ENCODE assay signal across 9 cellular contexts in genomic region chr22:35649026-35649553, GRCh38. TPM values are rescaled to one million over a fixed set of nuclear protein-coding genes. Genes with fewer than 3 reads are reported as not detected.
A peak's percentile ranks its signal among the peaks of the same experiment; 100 is the strongest.
DNase-seq lines count a peak whose midpoint lies in the region; ATAC-seq and TF ChIP-seq lines count a peak whose summit lies in the region.
"Had no signal": no experiment of that assay in that cellular context is flagged by ENCODE, and none has a peak within 500 bp of the region (broad histone marks: within the 10 kb centered on the region; RNA-seq: fewer than 3 reads in every experiment).

No MANE protein-coding gene starts in this region.

- intact Hi-C loops in CD4-positive, alpha-beta T cell (cut with DNase I, micrococcal nuclease) = loop anchor here in 1 of 2 experiments (5.0 kb wide), 1 partner anchor 48 kb away; no protein-coding TSS in a partner anchor
- intact Hi-C loops in OCI-LY7 (cut with micrococcal nuclease; ENCODE audit: unreplicated experiment) = loop anchor here (1.0 to 5.0 kb wide), 2 partner anchors 78 to 272 kb away; no protein-coding TSS in a partner anchor

- no TSS peak for BruUV-seq in OCI-LY7 (replicated peaks; lab: Mats Ljungman, UMichigan)

- H3K27me3 ChIP-seq in CD4-positive, alpha-beta T cell (ENCODE audit: control insufficient read depth, insufficient read depth, low read length) = no peaks in the 10 kb centered on the region
- no peaks in the 10 kb centered on the region for H3K27me3 ChIP-seq in neural progenitor cell

- H3K9ac ChIP-seq in neural progenitor cell = no peak overlapping the region

- H3K4me1 ChIP-seq in OCI-LY7 (ENCODE audit: insufficient read depth, low read length, poor library complexity, severe bottlenecking) (peaks cover 43% of the 10 kb centered on the region), neural progenitor cell (peaks cover 10% of the 10 kb centered on the region)

- H3K27me3 Mint-ChIP-seq in CD4-positive, alpha-beta T cell = no peaks in the 10 kb centered on the region
- no peaks in the 10 kb centered on the region for H3K27me3 Mint-ChIP-seq in effector memory CD8-positive, alpha-beta T cell
- H3K27me3 Mint-ChIP-seq in neural progenitor cell (ENCODE audit: insufficient read depth, low read depth) = peaks cover 3% of the 10 kb centered on the region

- ATAC-seq in CD4-positive, alpha-beta T cell (ENCODE audit: poor library complexity) = no peak
- no peak for ATAC-seq in effector memory CD8-positive, alpha-beta T cell (replicated peaks)
- ATAC-seq in HG03354 (IDR thresholded peaks at IDR 0.05; ENCODE audit: poor library complexity, severe bottlenecking, unreplicated experiment) = no peak
- no peak for ATAC-seq in HG03469 (IDR thresholded peaks at IDR 0.05; ENCODE audit: unreplicated experiment)

- H3K79me2 ChIP-seq in OCI-LY7 (ENCODE audit: insufficient read depth, low read depth, low read length) = peaks cover 35% of the 10 kb centered on the region
- no peaks in the 10 kb centered on the region for H3K79me2 ChIP-seq in neural progenitor cell (ENCODE audit: low read depth)

- H2AFZ ChIP-seq in OCI-LY7 (ENCODE audit: low read length) (peak overlapping the region; percentile 12; the same call in 1 of the 2 replicates), neural progenitor cell (replicated peaks) (peak overlapping the region; percentile 78)

- H3K36me3 ChIP-seq in OCI-LY7 (ENCODE audit: insufficient read depth, low read length) = peaks cover 14% of the 10 kb centered on the region
- H3K36me3 ChIP-seq in neural progenitor cell = no peaks in the 10 kb centered on the region

- H3K36me3 Mint-ChIP-seq in CD4-positive, alpha-beta T cell (ENCODE audit: low read depth) = peaks cover 49% of the 10 kb centered on the region
- H3K36me3 Mint-ChIP-seq in effector memory CD8-positive, alpha-beta T cell (ENCODE audit: insufficient read depth) = peaks cover 25% of the 10 kb centered on the region
- no peaks in the 10 kb centered on the region for H3K36me3 Mint-ChIP-seq in neural progenitor cell

- H3K27ac ChIP-seq in CD4-positive, alpha-beta T cell (ENCODE audit: low read depth, low read length) = peak overlapping the region; percentile 98
- H3K27ac ChIP-seq in OCI-LY7 (ENCODE audit: low read depth, low read length, poor library complexity, severe bottlenecking) (peak overlapping the region; percentile 90), neural progenitor cell (no peak overlapping the region)

- peak overlapping the region; percentile 100 for H3K4me3 Mint-ChIP-seq in CD4-positive, alpha-beta T cell
- H3K4me3 Mint-ChIP-seq in effector memory CD8-positive, alpha-beta T cell = peak overlapping the region; percentile 95 to 98
- no peak overlapping the region for H3K4me3 Mint-ChIP-seq in neural progenitor cell

- TF ChIP-seq CTCF in CD4-positive, alpha-beta T cell (IDR thresholded peaks at IDR 0.05) = no peak
- no peak for TF ChIP-seq CTCF in OCI-LY7 (conservative IDR thresholded peaks at IDR 0.05; ENCODE audit: low read length)
- TF ChIP-seq CTCF in neural progenitor cell (IDR thresholded peaks at IDR 0.05) = no peak

- H3K4me3 ChIP-seq in OCI-LY7 (ENCODE audit: low read depth, low read length, poor library complexity, severe bottlenecking) (peak overlapping the region; percentile 76), neural progenitor cell (no peak overlapping the region)

- DNase-seq in CD4-positive, alpha-beta T cell = no peak
- DNase-seq in OCI-LY7 (ENCODE audit: low spot score) (peak; percentile 54), neural progenitor cell (ENCODE audit: low spot score) (no peak), NCI-H1930 (lab: John Stamatoyannopoulos, UW) (no peak), Kasumi-1 (lab: John Stamatoyannopoulos, UW) (no peak)
- no peak for DNase-seq in effector memory CD8-positive, alpha-beta T cell
- DNase-seq: occipital lobe had no signal

- peaks cover 55% of the 10 kb centered on the region for H3K4me1 Mint-ChIP-seq in CD4-positive, alpha-beta T cell (ENCODE audit: low read depth)
- peaks cover 35 to 44% of the 10 kb centered on the region in 2 donors for H3K4me1 Mint-ChIP-seq in effector memory CD8-positive, alpha-beta T cell (ENCODE audit: low read depth in 2 of 2)
- H3K4me1 Mint-ChIP-seq in neural progenitor cell = peaks cover 11% of the 10 kb centered on the region

- H4K20me1 ChIP-seq in OCI-LY7 (ENCODE audit: insufficient read depth, low read length) = no peaks in the 10 kb centered on the region
- H4K20me1 ChIP-seq in neural progenitor cell (ENCODE audit: low read depth) = no peaks in the 10 kb centered on the region

- POLR2A ChIA-PET in CD4-positive, alpha-beta T cell (lab: Charles Lee) = interaction anchor here (1.2 to 2.9 kb wide), 12 partner anchors 9 to 880 kb away, joined by 3 to 72 read pairs (median 6); partner anchors contain the start of genes APOL3, EIF3D and TOM1
- POLR2A ChIA-PET in OCI-LY7 (lab: Charles Lee) = interaction anchor here (0.7 to 1.7 kb wide), 10 partner anchors 11 to 437 kb away, joined by 3 to 8 read pairs (median 4); no protein-coding TSS in a partner anchor

- no peaks in the 10 kb centered on the region for H3K9me3 Mint-ChIP-seq in CD4-positive, alpha-beta T cell
- no peaks in the 10 kb centered on the region for H3K9me3 Mint-ChIP-seq in effector memory CD8-positive, alpha-beta T cell
- H3K9me3 Mint-ChIP-seq in neural progenitor cell = peaks cover 5% of the 10 kb centered on the region

- no peaks in the 10 kb centered on the region for H3K9me3 ChIP-seq in CD4-positive, alpha-beta T cell (ENCODE audit: control insufficient read depth, low read length)
- H3K9me3 ChIP-seq in OCI-LY7 (ENCODE audit: low read length) = peaks cover 5% of the 10 kb centered on the region; the same call in 1 of the 2 replicates
- H3K9me3 ChIP-seq in neural progenitor cell (ENCODE audit: low read depth) = no peaks in the 10 kb centered on the region

- peak overlapping the region; percentile 83 for H3K4me2 ChIP-seq in OCI-LY7 (ENCODE audit: low read length)
- H3K4me2 ChIP-seq in neural progenitor cell = peak overlapping the region; percentile 33

- peak overlapping the region; percentile 98 for H3K27ac Mint-ChIP-seq in CD4-positive, alpha-beta T cell
- H3K27ac Mint-ChIP-seq in effector memory CD8-positive, alpha-beta T cell = peak overlapping the region; percentile 99
- H3K27ac Mint-ChIP-seq in neural progenitor cell = peak overlapping the region; percentile 21

- peaks cover 8% of the 10 kb centered on the region for H3F3A ChIP-seq in neural progenitor cell (ENCODE audit: low read depth)

- CTCF ChIA-PET in CD4-positive, alpha-beta T cell (lab: Charles Lee) = interaction anchor here (2.0 kb wide), 1 partner anchor 417 kb away, joined by 7 read pairs; no protein-coding TSS in a partner anchor
- CTCF ChIA-PET in OCI-LY7 (lab: Charles Lee; ENCODE audit: unreplicated experiment) = no interaction called here

- no peaks in the 10 kb centered on the region for H3K9me2 ChIP-seq in OCI-LY7 (ENCODE audit: insufficient read depth, low read length)

RNA-seq across cellular contexts. Expression of gene APOL6, which starts 0.8 kb away (rescaled TPM):
- total RNA-seq in CD4-positive, alpha-beta T cell = 10 to 100 TPM; 39.3 TPM
- total RNA-seq in OCI-LY7 (2014; rRNA removed; shearing (Covaris generic)) = 27.8 and 28.8 TPM in 2 replicates
- total RNA-seq in OCI-LY7 (2022) (22.0 and 22.1 TPM in 2 replicates), neural progenitor cell (ENCODE audit: low replicate concordance) (0.03 TPM in 1 of 2 replicates, not detected in the other)

RNA-seq across cellular contexts. Expression of gene MB, which starts 32.0 kb away (rescaled TPM):
- total RNA-seq in CD4-positive, alpha-beta T cell = not detected
- not detected in 2 replicates for total RNA-seq in OCI-LY7 (2014; rRNA removed; shearing (Covaris generic))
- total RNA-seq in OCI-LY7 (2022) (not detected in 2 replicates), neural progenitor cell (ENCODE audit: low replicate concordance) (0.53 TPM in 1 of 2 replicates, not detected in the other)
- total RNA-seq: occipital lobe had no signal

Comparison
In these comparisons a context has a peak if more than half of its experiments do, and no peak if none do; other contexts are left out.
1. H3K27ac Mint-ChIP-seq: peak in every context shown above with its lines; median percentile 99 in effector memory CD8-positive, alpha-beta T cell; 98 in CD4-positive, alpha-beta T cell; 21 in neural progenitor cell.
2. RNA of gene APOL6, which starts 0.8 kb away (total RNA-seq): 39.3 TPM in CD4-positive, alpha-beta T cell and 22.0 to 28.8 TPM in OCI-LY7; 0.03 TPM in neural progenitor cell; every median in the first group is over 10 times any median in the second.